In the genomic region with DNA sequence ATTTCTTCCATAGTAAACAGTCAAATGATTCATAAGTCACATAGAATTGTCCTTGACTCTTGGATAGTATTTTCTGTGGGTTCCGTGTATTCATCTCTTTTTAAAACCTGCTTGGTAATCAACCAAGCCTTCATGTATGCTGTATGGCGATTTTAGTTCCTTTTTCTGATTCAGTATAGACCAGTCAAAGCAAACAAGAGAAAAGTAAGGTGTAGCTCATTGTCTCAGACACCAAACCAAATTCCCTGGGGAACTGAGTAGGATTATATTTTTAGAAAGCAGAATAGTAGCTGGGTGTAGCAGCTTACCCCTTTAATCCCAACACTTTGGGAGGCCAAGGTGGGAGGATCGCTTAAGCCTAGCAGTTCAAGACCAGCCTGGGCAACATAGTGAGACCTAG, we compare ENCODE assay signal across 1 cellular context.
TF ChIP-seq lines count a peak whose summit lies in the region.

No MANE protein-coding gene starts in this region.

TF ChIP-seq in GM12878, 131 proteins besides CTCF, POLR2A, EP300 and RAD21 (continued from another document):
- TF ChIP-seq, protein P1, sequence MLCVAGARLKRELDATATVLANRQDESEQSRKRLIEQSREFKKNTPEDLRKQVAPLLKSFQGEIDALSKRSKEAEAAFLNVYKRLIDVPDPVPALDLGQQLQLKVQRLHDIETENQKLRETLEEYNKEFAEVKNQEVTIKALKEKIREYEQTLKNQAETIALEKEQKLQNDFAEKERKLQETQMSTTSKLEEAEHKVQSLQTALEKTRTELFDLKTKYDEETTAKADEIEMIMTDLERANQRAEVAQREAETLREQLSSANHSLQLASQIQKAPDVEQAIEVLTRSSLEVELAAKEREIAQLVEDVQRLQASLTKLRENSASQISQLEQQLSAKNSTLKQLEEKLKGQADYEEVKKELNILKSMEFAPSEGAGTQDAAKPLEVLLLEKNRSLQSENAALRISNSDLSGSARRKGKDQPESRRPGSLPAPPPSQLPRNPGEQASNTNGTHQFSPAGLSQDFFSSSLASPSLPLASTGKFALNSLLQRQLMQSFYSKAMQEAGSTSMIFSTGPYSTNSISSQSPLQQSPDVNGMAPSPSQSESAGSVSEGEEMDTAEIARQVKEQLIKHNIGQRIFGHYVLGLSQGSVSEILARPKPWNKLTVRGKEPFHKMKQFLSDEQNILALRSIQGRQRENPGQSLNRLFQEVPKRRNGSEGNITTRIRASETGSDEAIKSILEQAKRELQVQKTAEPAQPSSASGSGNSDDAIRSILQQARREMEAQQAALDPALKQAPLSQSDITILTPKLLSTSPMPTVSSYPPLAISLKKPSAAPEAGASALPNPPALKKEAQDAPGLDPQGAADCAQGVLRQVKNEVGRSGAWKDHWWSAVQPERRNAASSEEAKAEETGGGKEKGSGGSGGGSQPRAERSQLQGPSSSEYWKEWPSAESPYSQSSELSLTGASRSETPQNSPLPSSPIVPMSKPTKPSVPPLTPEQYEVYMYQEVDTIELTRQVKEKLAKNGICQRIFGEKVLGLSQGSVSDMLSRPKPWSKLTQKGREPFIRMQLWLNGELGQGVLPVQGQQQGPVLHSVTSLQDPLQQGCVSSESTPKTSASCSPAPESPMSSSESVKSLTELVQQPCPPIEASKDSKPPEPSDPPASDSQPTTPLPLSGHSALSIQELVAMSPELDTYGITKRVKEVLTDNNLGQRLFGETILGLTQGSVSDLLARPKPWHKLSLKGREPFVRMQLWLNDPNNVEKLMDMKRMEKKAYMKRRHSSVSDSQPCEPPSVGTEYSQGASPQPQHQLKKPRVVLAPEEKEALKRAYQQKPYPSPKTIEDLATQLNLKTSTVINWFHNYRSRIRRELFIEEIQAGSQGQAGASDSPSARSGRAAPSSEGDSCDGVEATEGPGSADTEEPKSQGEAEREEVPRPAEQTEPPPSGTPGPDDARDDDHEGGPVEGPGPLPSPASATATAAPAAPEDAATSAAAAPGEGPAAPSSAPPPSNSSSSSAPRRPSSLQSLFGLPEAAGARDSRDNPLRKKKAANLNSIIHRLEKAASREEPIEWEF (IDR thresholded peaks at IDR 0.05; ENCODE audit: insufficient replicate concordance, low read depth, low read length) = no peak
- no peak for TF ChIP-seq BACH1 (IDR thresholded peaks at IDR 0.05; ENCODE audit: borderline replicate concordance)
- TF ChIP-seq MEF2B (IDR thresholded peaks at IDR 0.05; ENCODE audit: partially characterized antibody, poor library complexity, severe bottlenecking) = peak; percentile 63
- no peak for TF ChIP-seq ZSCAN29 (IDR thresholded peaks at IDR 0.05)
- TF ChIP-seq FOXK2 (IDR thresholded peaks at IDR 0.05) = no peak
